In genomic region chr1:110208916-110209650, GRCh38 we compare ENCODE assay signal across 9 cellular contexts. TPM values are rescaled to one million over a fixed set of nuclear protein-coding genes. Genes with fewer than 3 reads are reported as not detected.
DNase-seq lines count a peak whose midpoint lies in the region; ATAC-seq and TF ChIP-seq lines count a peak whose summit lies in the region.
"Had no signal": no experiment of that assay in that cellular context is flagged by ENCODE, and none has a peak within 500 bp of the region (broad histone marks: within the 10 kb centered on the region; RNA-seq: fewer than 3 reads in every experiment).

No MANE protein-coding gene starts in this region.

- DNase-seq in NCI-H748 (lab: John Stamatoyannopoulos, UW; ENCODE audit: unreplicated experiment) (peak; percentile 40), NCI-H748 treated with DMSO at 0.1 percent for 48 hours (lab: John Stamatoyannopoulos, UW) (no peak), WERI-Rb-1 (no peak), iPS DF 6.9 (ENCODE audit: low read depth, low spot score) (no peak), NCI-H1048 (lab: John Stamatoyannopoulos, UW) (no peak), SK-N-SH (no peak)
- DNase-seq in stimulated activated naive CD8-positive, alpha-beta T cell treated with anti-CD3 and anti-CD28 coated beads, Interleukin-15, amount 100 ng/mL, for 72 hours, result no peak

- H3F3A ChIP-seq in SK-N-SH (replicated peaks; ENCODE audit: insufficient read depth), result peaks cover 4% of the 10 kb centered on the region

- no peak overlapping the region for H3K9ac ChIP-seq in SK-N-SH

- no peaks in the 10 kb centered on the region for H3K36me3 ChIP-seq in WERI-Rb-1
- H3K36me3 ChIP-seq in iPS DF 6.9 (ENCODE audit: control insufficient read depth, insufficient read depth, low read length), result no peaks in the 10 kb centered on the region
- H3K36me3 ChIP-seq in SK-N-SH (replicated peaks in 1 of 2; ENCODE audit: control insufficient read depth in 1 of 2, insufficient read depth in 2 of 2, low read length in 1 of 2), result no peaks in the 10 kb centered on the region

- H3K4me2 ChIP-seq in SK-N-SH, result no peak overlapping the region

- H3K4me3 Mint-ChIP-seq in stimulated activated naive CD8-positive, alpha-beta T cell treated with anti-CD3 and anti-CD28 coated beads, Interleukin-15, amount 100 ng/mL, for 72 hours, result peak overlapping the region; percentile 77 to 79

- peak overlapping the region in 1 of 2 donors; percentile 89 for H3K27ac Mint-ChIP-seq in stimulated activated naive CD8-positive, alpha-beta T cell treated with anti-CD3 and anti-CD28 coated beads, Interleukin-15, amount 100 ng/mL, for 72 hours

- CTCF ChIA-PET in SK-N-SH (lab: Yijun Ruan, JAX), result interaction anchor here (0.9 to 19.1 kb wide), 30 partner anchors 7 to 315 kb away, joined by 3 to 1300 read pairs (median 15); partner anchors contain the start of genes LAMTOR5 and RBM15

- no peaks in the 10 kb centered on the region for H3K27me3 Mint-ChIP-seq in stimulated activated naive CD8-positive, alpha-beta T cell treated with anti-CD3 and anti-CD28 coated beads, Interleukin-15, amount 100 ng/mL, for 72 hours

- H3K9me2 ChIP-seq in SK-N-SH, result no peaks in the 10 kb centered on the region

- H3K27me3 ChIP-seq in WERI-Rb-1 (ENCODE audit: insufficient read depth, low read depth, severe bottlenecking), result no peaks in the 10 kb centered on the region
- peaks cover 9% of the 10 kb centered on the region; the same call in 1 of the 2 replicates for H3K27me3 ChIP-seq in iPS DF 6.9 (ENCODE audit: control insufficient read depth, insufficient read depth, low read length)
- H3K27me3 ChIP-seq in SK-N-SH (ENCODE audit: insufficient read depth), result peaks cover 23% of the 10 kb centered on the region

- H4K20me1 ChIP-seq in SK-N-SH (ENCODE audit: insufficient read depth), result no peaks in the 10 kb centered on the region

- TF ChIP-seq CTCF in WERI-Rb-1 (IDR thresholded peaks at IDR 0.05; ENCODE audit: low read depth, low read length) (no peak), SK-N-SH (IDR thresholded peaks at IDR 0.05) (no peak)

- H2AFZ ChIP-seq in SK-N-SH (ENCODE audit: low read depth), result no peak overlapping the region

- no peak for TF ChIP-seq EP300 in SK-N-SH (IDR thresholded peaks at IDR 0.05; ENCODE audit: borderline replicate concordance in 1 of 2, low read depth in 1 of 2, low read length in 1 of 2)

- H3K79me2 ChIP-seq in SK-N-SH (ENCODE audit: insufficient read depth), result no peaks in the 10 kb centered on the region

- no peaks in the 10 kb centered on the region for H3K9me3 ChIP-seq in WERI-Rb-1 (ENCODE audit: severe bottlenecking)
- H3K9me3 ChIP-seq in iPS DF 6.9 (ENCODE audit: control insufficient read depth, insufficient read depth, low read length), result no peaks in the 10 kb centered on the region
- H3K9me3 ChIP-seq in SK-N-SH, result no peaks in the 10 kb centered on the region

- POLR2A ChIA-PET in SK-N-SH (lab: Yijun Ruan, JAX), result interaction anchor here (0.6 kb wide), 1 partner anchor 92 kb away, joined by 3 read pairs; no protein-coding TSS in a partner anchor

- TF ChIP-seq RAD21 in SK-N-SH (IDR thresholded peaks at IDR 0.05; ENCODE audit: low read length), result no peak

- peak overlapping the region; percentile 76 for H3K4me3 ChIP-seq in WERI-Rb-1 (ENCODE audit: low read depth, low read length)
- peak overlapping the region; percentile 70; the same call in 1 of the 2 replicates for H3K4me3 ChIP-seq in iPS DF 6.9 (ENCODE audit: low read length)
- H3K4me3 ChIP-seq in SK-N-SH (ENCODE audit: low read depth in 2 of 2, low read length in 1 of 2), result no peak overlapping the region

- peaks cover 57% of the 10 kb centered on the region for H3K4me1 Mint-ChIP-seq in stimulated activated naive CD8-positive, alpha-beta T cell treated with anti-CD3 and anti-CD28 coated beads, Interleukin-15, amount 100 ng/mL, for 72 hours

- ATAC-seq in stimulated activated naive CD8-positive, alpha-beta T cell treated with anti-CD3 and anti-CD28 coated beads, Interleukin-15, amount 100 ng/mL, for 72 hours, result no peak
- no peak for ATAC-seq in GM18520 (IDR thresholded peaks at IDR 0.05; ENCODE audit: unreplicated experiment)

- WGBS in iPS DF 6.9 (ENCODE audit: insufficient coverage, insufficient read length), result no CpG with 5 or more reads among the region's 7 CpGs
- WGBS in SK-N-SH (ENCODE audit: low lambda C conversion rate), result 84% methylated on average over 7 of the region's 7 CpGs

- H3K9me3 Mint-ChIP-seq in stimulated activated naive CD8-positive, alpha-beta T cell treated with anti-CD3 and anti-CD28 coated beads, Interleukin-15, amount 100 ng/mL, for 72 hours, result no peaks in the 10 kb centered on the region

- H3K4me1 ChIP-seq in iPS DF 6.9 (ENCODE audit: control insufficient read depth, insufficient read depth, low read length) (peaks cover 9% of the 10 kb centered on the region), SK-N-SH (ENCODE audit: control insufficient read depth in 1 of 2, insufficient read depth in 2 of 2, low read depth in 1 of 2, low read length in 1 of 2) (peaks cover 0 to 48% of the 10 kb centered on the region in 2 experiments; a peak in 1 of 4 replicates)

- H3K27ac ChIP-seq in WERI-Rb-1 (no peak overlapping the region), iPS DF 6.9 (ENCODE audit: low read length) (no peak overlapping the region), SK-N-SH (ENCODE audit: low read depth in 2 of 2, low read length in 1 of 2) (no peak overlapping the region)
- H3K27ac ChIP-seq: C4-2B had no signal

TF ChIP-seq in SK-N-SH, 30 proteins besides CTCF, POLR2A, EP300 and RAD21:
- TF ChIP-seq MAX (IDR thresholded peaks at IDR 0.05; ENCODE audit: low read depth) (no peak), MEF2A (IDR thresholded peaks at IDR 0.05; ENCODE audit: borderline replicate concordance, low read depth) (no peak), FOXJ3 (CRISPR knock-in tag; IDR thresholded peaks at IDR 0.05) (no peak), IRF3 (IDR thresholded peaks at IDR 0.05; ENCODE audit: low read depth, low read length) (no peak), NFIC (IDR thresholded peaks at IDR 0.05; ENCODE audit: borderline replicate concordance) (no peak), FOSL2 (IDR thresholded peaks at IDR 0.05; ENCODE audit: borderline replicate concordance, low read depth) (no peak), JUND (IDR thresholded peaks at IDR 0.05) (no peak), NRF1 (IDR thresholded peaks at IDR 0.05; ENCODE audit: low read depth, low read length) (no peak), RCOR1 (IDR thresholded peaks at IDR 0.05; ENCODE audit: low read length) (no peak), CHD2 (IDR thresholded peaks at IDR 0.05; ENCODE audit: low read length, partially characterized antibody) (no peak), RFX5 (IDR thresholded peaks at IDR 0.05; ENCODE audit: low read length) (no peak), EZH2phosphoT487 (IDR thresholded peaks at IDR 0.05; ENCODE audit: borderline replicate concordance, low read depth) (no peak), TAF1 (IDR thresholded peaks at IDR 0.05; ENCODE audit: borderline replicate concordance, low read depth, low read length) (no peak)

RNA-seq across cellular contexts. Expression of gene KCNC4, which starts 1.0 kb away (rescaled TPM):
- polyA plus RNA-seq in SK-N-SH (2012; rRNA removed), result 0.37 and 0.51 TPM in 2 replicates
- polyA plus RNA-seq in SK-N-SH (2012; cell fraction: cytosol; rRNA removed), result 0.21 and 0.35 TPM in 2 replicates
- 1.2 and 1.6 TPM in 2 replicates for polyA plus RNA-seq in SK-N-SH (2012; cell fraction: nucleus; rRNA removed)

RNA-seq across cellular contexts. Expression of gene SLC6A17, which starts 58.8 kb away (rescaled TPM):
- 0.62 and 0.67 TPM in 2 replicates for polyA plus RNA-seq in SK-N-SH (2012; rRNA removed)
- polyA plus RNA-seq in SK-N-SH (2012; cell fraction: cytosol; rRNA removed), result 0.28 and 0.46 TPM in 2 replicates
- 2.0 and 2.1 TPM in 2 replicates for polyA plus RNA-seq in SK-N-SH (2012; cell fraction: nucleus; rRNA removed)

Comparison
In these comparisons a context has a peak if more than half of its experiments do, and no peak if none do; other contexts are left out.
1. H3K4me3 ChIP-seq: peak in WERI-Rb-1 (single experiment) and iPS DF 6.9 (single experiment); none in SK-N-SH (0 of 2).